18 cellular contexts compared by ENCODE assay signal in the genomic region with DNA sequence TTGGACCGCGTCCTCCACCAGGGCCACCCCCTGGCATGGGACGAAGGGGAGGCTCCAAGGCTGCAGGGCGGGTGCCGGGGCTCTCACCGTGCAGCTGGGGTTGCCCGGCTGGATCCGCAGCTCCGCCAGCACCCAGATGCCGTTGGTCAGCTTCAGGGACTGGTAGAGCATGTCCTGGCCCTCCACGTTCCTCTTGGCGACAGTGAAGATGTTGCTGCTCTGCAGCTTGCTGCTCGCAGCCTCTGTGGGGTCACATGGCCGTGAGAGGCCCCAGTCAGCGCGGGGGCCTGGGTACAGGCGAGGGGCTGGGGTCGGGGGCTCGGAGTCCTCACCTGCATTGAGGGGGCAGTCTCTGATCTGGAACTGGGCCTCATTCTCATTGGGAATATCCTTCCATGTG.
"Had no signal": no experiment of that assay in that cellular context is flagged by ENCODE, and none has a peak within 500 bp of the region (broad histone marks: within the 10 kb centered on the region; RNA-seq: fewer than 3 reads in every experiment).

No MANE protein-coding gene starts in this region.

- H3K9me3 Mint-ChIP-seq: naive B cell; T-helper 2 cell treated with Interferon-gamma antibody and Interleukin-4, amounts not matched to agents 5 μg/mL and 100 μg/mL, for 36 hours; WTC11 had no signal

- H3K27ac Mint-ChIP-seq: activated CD4-positive, alpha-beta T cell treated with anti-CD3 and anti-CD28 coated beads for 36 hours; activated naive CD8-positive, alpha-beta T cell; T-helper 2 cell treated with Interferon-gamma antibody and Interleukin-4, amounts not matched to agents 5 μg/mL and 100 μg/mL, for 36 hours; WTC11 had no signal

- H3K4me1 Mint-ChIP-seq: activated CD4-positive, alpha-beta T cell treated with anti-CD3 and anti-CD28 coated beads for 36 hours; WTC11 had no signal

- H3K4me3 ChIP-seq: body of pancreas, left lung, mucosa of descending colon, sigmoid colon, transverse colon, uterus had no signal

- H3K36me3 Mint-ChIP-seq: activated naive CD8-positive, alpha-beta T cell had no signal

- H3K27ac ChIP-seq: body of pancreas, left lung, neutrophil, parathyroid adenoma, sigmoid colon, transverse colon had no signal

- DNase-seq: activated CD4-positive, alpha-beta T cell treated with anti-CD3 and anti-CD28 coated beads for 36 hours; activated CD4-positive, alpha-beta T cell treated with anti-CD3 and anti-CD28 coated beads, Interleukin-2, amount 50 U/mL, for 48 hours; amniotic stem cell; erythroblast; naive B cell; stimulated activated CD8-positive, alpha-beta memory T cell treated with anti-CD3 and anti-CD28 coated beads, Interleukin-4, amount 100 ng/mL, for 48 hours; stimulated activated naive CD4-positive, alpha-beta T cell treated with Interleukin-2 at 50 U/mL for 16 hours; transverse colon had no signal

- H3K27me3 ChIP-seq: body of pancreas, left lung, neutrophil, sigmoid colon, transverse colon, uterus had no signal

- H3K4me1 ChIP-seq: body of pancreas, left lung, parathyroid adenoma, transverse colon, uterus had no signal

- H3K36me3 ChIP-seq: uterus had no signal

- H3K4me3 Mint-ChIP-seq: activated CD4-positive, alpha-beta T cell treated with anti-CD3 and anti-CD28 coated beads for 36 hours; activated naive CD8-positive, alpha-beta T cell; naive B cell; T-helper 2 cell treated with Interferon-gamma antibody and Interleukin-4, amounts not matched to agents 5 μg/mL and 100 μg/mL, for 36 hours; WTC11 had no signal

- H2AFZ ChIP-seq: parathyroid adenoma had no signal

- H3K9ac ChIP-seq: parathyroid adenoma had no signal

- H3K9me3 ChIP-seq: body of pancreas, left lung, mucosa of descending colon, neutrophil, sigmoid colon, transverse colon, uterus had no signal

- H3K27me3 Mint-ChIP-seq: activated CD4-positive, alpha-beta T cell treated with anti-CD3 and anti-CD28 coated beads for 36 hours; activated naive CD8-positive, alpha-beta T cell; naive B cell had no signal
